ENCODE assay signal across 8 cellular contexts in genomic region chr3:114362815-114363214, GRCh38.
DNase-seq lines count a peak whose midpoint lies in the region; ATAC-seq and TF ChIP-seq lines count a peak whose summit lies in the region.

No MANE protein-coding gene starts in this region.

- H3K27me3 ChIP-seq in OCI-LY1 (ENCODE audit: insufficient read depth, low read length) (no peaks in the 10 kb centered on the region), ovary (no peaks in the 10 kb centered on the region)

- H3K36me3 ChIP-seq in OCI-LY1 (ENCODE audit: insufficient read depth, low read length) = no peaks in the 10 kb centered on the region
- no peaks in the 10 kb centered on the region for H3K36me3 ChIP-seq in ovary

- WGBS in ovary, 3 donors = 40 to 51% (median 47%) methylated on average over 1 of the region's 1 CpG

- no peak overlapping the region for H2AFZ ChIP-seq in OCI-LY1 (ENCODE audit: low read length)

- TF ChIP-seq EP300 in ovary (IDR thresholded peaks at IDR 0.05) = no peak

- H3K27ac Mint-ChIP-seq in endothelial cell (ENCODE audit: unreplicated experiment) = no peak overlapping the region

- ATAC-seq in GM18858 (IDR thresholded peaks at IDR 0.05; ENCODE audit: unreplicated experiment) (peak; percentile 55), HG02759 (IDR thresholded peaks at IDR 0.05; ENCODE audit: unreplicated experiment) (no peak)

- H3K4me3 Mint-ChIP-seq in endothelial cell (ENCODE audit: unreplicated experiment) = no peak overlapping the region

- no peaks in the 10 kb centered on the region for H3K9me3 ChIP-seq in OCI-LY1 (ENCODE audit: low read length)
- H3K9me3 ChIP-seq in ovary = no peaks in the 10 kb centered on the region

- DNase-seq in Ammon's horn (ENCODE audit: low spot score) = peak; percentile 76
- no peak for DNase-seq in endothelial cell (ENCODE audit: low spot score)
- DNase-seq in ovary = no peak
- DNase-seq in activated CD4-positive, alpha-beta T cell treated with anti-CD3 and anti-CD28 coated beads, Interleukin-2, amount 50 U/mL, for 48 hours = no peak
- no peak for DNase-seq in activated CD4-positive, alpha-beta T cell treated with anti-CD3 and anti-CD28 coated beads, Interleukin-2, amount 50 U/mL, for 4 hours

- H3K4me1 ChIP-seq in OCI-LY1 (ENCODE audit: insufficient read depth, low read length, severe bottlenecking) (no peaks in the 10 kb centered on the region), ovary (ENCODE audit: insufficient read depth) (peaks cover 9% of the 10 kb centered on the region)

- no peak overlapping the region for H3K4me2 ChIP-seq in OCI-LY1 (ENCODE audit: low read length)

- H3K36me3 Mint-ChIP-seq in endothelial cell (ENCODE audit: low read depth, unreplicated experiment) = no peaks in the 10 kb centered on the region

- H3K4me3 ChIP-seq in OCI-LY1 (ENCODE audit: low read depth, low read length, poor library complexity, severe bottlenecking) = no peak overlapping the region
- no peak overlapping the region for H3K4me3 ChIP-seq in ovary

- TF ChIP-seq CTCF in OCI-LY1 (IDR thresholded peaks at IDR 0.05; ENCODE audit: low read length) (peak; percentile 56), endothelial cell (IDR thresholded peaks at IDR 0.05; ENCODE audit: unreplicated experiment) (peak; percentile 40), ovary (IDR thresholded peaks at IDR 0.05) (peak; percentile 15 to 47 (median 46))

- H3K9me3 Mint-ChIP-seq in endothelial cell (ENCODE audit: unreplicated experiment) = no peaks in the 10 kb centered on the region

- H3K27ac ChIP-seq in OCI-LY1 (ENCODE audit: low read depth, low read length, poor library complexity, severe bottlenecking) = no peak overlapping the region
- no peak overlapping the region for H3K27ac ChIP-seq in ovary

- H3F3A ChIP-seq in OCI-LY1 (ENCODE audit: insufficient read depth, low read length) = no peaks in the 10 kb centered on the region

- no peaks in the 10 kb centered on the region for H3K9me2 ChIP-seq in OCI-LY1 (ENCODE audit: low read depth, low read length)

- no peaks in the 10 kb centered on the region for H4K20me1 ChIP-seq in OCI-LY1 (ENCODE audit: insufficient read depth, low read length)

- no peak for TF ChIP-seq POLR2A in ovary (IDR thresholded peaks at IDR 0.05)

- H3K9ac ChIP-seq in OCI-LY1 (ENCODE audit: low read length) = no peak overlapping the region

- intact Hi-C loops in ovary (cut with DNase I) = no loop called here

- H3K4me1 Mint-ChIP-seq in endothelial cell (ENCODE audit: unreplicated experiment) = peaks cover 3% of the 10 kb centered on the region

- H3K27me3 Mint-ChIP-seq in endothelial cell (ENCODE audit: unreplicated experiment) = no peaks in the 10 kb centered on the region

- H3K79me2 ChIP-seq in OCI-LY1 (ENCODE audit: insufficient read depth, low read length) = no peaks in the 10 kb centered on the region
